Comparison of ENCODE assay signal across 13 cellular contexts in the genomic region with DNA sequence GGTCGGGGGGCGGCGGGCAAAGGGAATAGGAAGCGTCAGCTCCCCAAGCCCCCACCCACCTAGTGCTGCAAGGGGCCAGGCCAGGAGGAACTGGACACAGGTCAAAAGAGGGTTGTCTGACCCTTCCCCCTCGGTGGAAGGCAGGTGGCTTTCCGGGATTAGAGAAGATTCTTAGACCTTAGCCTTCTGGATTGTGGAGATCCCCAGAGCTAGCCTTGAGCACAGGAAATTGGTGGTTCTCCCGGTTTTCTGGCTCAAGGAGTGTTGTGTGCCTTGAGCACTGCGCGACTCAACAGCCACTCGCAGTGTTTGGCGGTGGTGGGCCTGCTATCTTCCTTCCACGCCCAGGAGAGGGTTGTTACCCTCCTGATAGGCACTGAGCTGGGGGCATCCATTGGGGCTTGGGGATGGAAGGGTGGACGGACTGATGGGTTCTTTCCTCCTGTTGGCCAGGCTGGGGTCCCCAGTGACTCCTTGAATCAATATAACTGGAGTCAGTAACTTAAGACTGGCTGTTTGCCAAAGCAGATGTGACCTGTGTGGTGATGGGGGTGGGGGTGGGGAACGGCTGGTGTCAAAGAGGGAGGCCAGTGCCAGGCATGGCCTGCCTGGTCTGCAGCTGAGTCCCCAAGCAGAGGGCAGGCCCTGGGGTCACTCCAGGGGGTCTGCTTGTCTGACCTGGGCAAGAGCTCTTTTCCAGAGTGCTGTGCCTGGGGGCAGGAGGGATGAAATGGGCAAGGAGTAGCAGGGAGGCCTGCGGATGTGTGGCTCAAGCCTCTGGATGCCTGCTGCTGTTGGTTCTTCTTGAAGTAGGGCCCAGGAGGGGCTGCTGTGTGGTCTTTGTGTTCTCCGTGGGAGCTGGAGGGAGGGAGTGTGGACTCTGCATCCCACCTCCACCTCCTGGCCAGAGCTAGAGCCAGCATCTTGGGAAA. TPM values are rescaled to one million over a fixed set of nuclear protein-coding genes. Genes with fewer than 3 reads are reported as not detected.
DNase-seq lines count a peak whose midpoint lies in the region; ATAC-seq lines count a peak whose summit lies in the region.
"Had no signal": no experiment of that assay in that cellular context is flagged by ENCODE, and none has a peak within 500 bp of the region (broad histone marks: within the 10 kb centered on the region; RNA-seq: fewer than 3 reads in every experiment).

No MANE protein-coding gene starts in this region.

- H3K36me3 Mint-ChIP-seq in activated CD8-positive, alpha-beta memory T cell treated with anti-CD3 and anti-CD28 coated beads, Interleukin-2, amount 10 ng/mL, durations not matched to agents 7 days and 5 days: no peaks in the 10 kb centered on the region

- H3K36me3 ChIP-seq in iPS-18a (ENCODE audit: control insufficient read depth, low read depth, low read length) (no peaks in the 10 kb centered on the region), skeletal muscle satellite cell (ENCODE audit: insufficient read depth, low read length) (no peaks in the 10 kb centered on the region)
- H3K36me3 ChIP-seq: colonic mucosa, tibial nerve had no signal

- H3K27me3 ChIP-seq in iPS-18a (ENCODE audit: control insufficient read depth, insufficient read depth, low read length) (peaks cover 42% of the 10 kb centered on the region), skeletal muscle satellite cell (ENCODE audit: control insufficient read depth, insufficient read depth, low read length) (no peaks in the 10 kb centered on the region)

- H3K9me3 ChIP-seq in iPS-18a (ENCODE audit: control insufficient read depth, low read depth, low read length): no peaks in the 10 kb centered on the region
- H3K9me3 ChIP-seq in skeletal muscle satellite cell (replicated peaks; ENCODE audit: low read length): no peaks in the 10 kb centered on the region
- H3K9me3 ChIP-seq: colonic mucosa, tibial nerve had no signal

- DNase-seq in activated CD8-positive, alpha-beta memory T cell treated with anti-CD3 and anti-CD28 coated beads, Interleukin-2, amount 50 U/mL, for 48 hours: peak; percentile 49
- DNase-seq in activated CD8-positive, alpha-beta memory T cell treated with anti-CD3 and anti-CD28 coated beads, Interleukin-2, amount 10 ng/mL, durations not matched to agents 7 days and 5 days: no peak
- DNase-seq in RPMI8226 (peak; percentile 54), GM03348 (ENCODE audit: low spot score) (no peak), NCI-H526 treated with DMSO at 0.1 percent for 48 hours (lab: John Stamatoyannopoulos, UW) (no peak)
- DNase-seq: activated CD4-positive, alpha-beta T cell treated with anti-CD3 and anti-CD28 coated beads, Interleukin-2, amount 10 ng/mL, durations not matched to agents 7 days and 5 days; NCI-H82; SW 1271 had no signal

- peak overlapping the region; percentile 66 for H3K4me2 ChIP-seq in skeletal muscle satellite cell (ENCODE audit: low read length)

- no peak for ATAC-seq in activated CD8-positive, alpha-beta memory T cell treated with anti-CD3 and anti-CD28 coated beads, Interleukin-2, amount 10 ng/mL, durations not matched to agents 7 days and 5 days
- ATAC-seq in HG03354 (IDR thresholded peaks at IDR 0.05; ENCODE audit: poor library complexity, severe bottlenecking, unreplicated experiment): no peak

- peak overlapping the region; percentile 64 for H3K4me3 ChIP-seq in iPS-18a (ENCODE audit: low read length)
- no peak overlapping the region for H3K4me3 ChIP-seq in skeletal muscle satellite cell (ENCODE audit: low read length)

- H3K4me3 Mint-ChIP-seq in activated CD8-positive, alpha-beta memory T cell treated with anti-CD3 and anti-CD28 coated beads, Interleukin-2, amount 10 ng/mL, durations not matched to agents 7 days and 5 days: no peak overlapping the region
- H3K4me3 Mint-ChIP-seq: activated CD4-positive, alpha-beta T cell treated with anti-CD3 and anti-CD28 coated beads, Interleukin-2, amount 10 ng/mL, durations not matched to agents 7 days and 5 days had no signal

- H3K4me1 Mint-ChIP-seq in activated CD8-positive, alpha-beta memory T cell treated with anti-CD3 and anti-CD28 coated beads, Interleukin-2, amount 10 ng/mL, durations not matched to agents 7 days and 5 days: peaks cover 15% of the 10 kb centered on the region

- H3K27me3 Mint-ChIP-seq in activated CD8-positive, alpha-beta memory T cell treated with anti-CD3 and anti-CD28 coated beads, Interleukin-2, amount 10 ng/mL, durations not matched to agents 7 days and 5 days: peaks cover 30% of the 10 kb centered on the region

- H3K9me3 Mint-ChIP-seq in activated CD8-positive, alpha-beta memory T cell treated with anti-CD3 and anti-CD28 coated beads, Interleukin-2, amount 10 ng/mL, durations not matched to agents 7 days and 5 days (ENCODE audit: low read depth): no peaks in the 10 kb centered on the region
- H3K9me3 Mint-ChIP-seq: activated CD4-positive, alpha-beta T cell treated with anti-CD3 and anti-CD28 coated beads, Interleukin-2, amount 10 ng/mL, durations not matched to agents 7 days and 5 days had no signal

- CTCF ChIA-PET in activated CD8-positive, alpha-beta memory T cell treated with anti-CD3 and anti-CD28 coated beads, Interleukin-2, amount 10 ng/mL, durations not matched to agents 7 days and 5 days (lab: Charles Lee): no interaction called here

- no peak overlapping the region for H3K27ac ChIP-seq in iPS-18a (ENCODE audit: low read length)
- H3K27ac ChIP-seq: colonic mucosa had no signal

- H3K9ac ChIP-seq in iPS-18a (ENCODE audit: low read length) (no peak overlapping the region), skeletal muscle satellite cell (ENCODE audit: low read depth, low read length) (no peak overlapping the region)

- H3K4me1 ChIP-seq in iPS-18a (ENCODE audit: control insufficient read depth, low read depth, low read length): peaks cover 18% of the 10 kb centered on the region
- H3K4me1 ChIP-seq in skeletal muscle satellite cell (ENCODE audit: control insufficient read depth, insufficient read depth, low read length): peaks cover 21% of the 10 kb centered on the region

- H3K27ac Mint-ChIP-seq in activated CD8-positive, alpha-beta memory T cell treated with anti-CD3 and anti-CD28 coated beads, Interleukin-2, amount 10 ng/mL, durations not matched to agents 7 days and 5 days: no peak overlapping the region
- H3K27ac Mint-ChIP-seq: activated CD4-positive, alpha-beta T cell treated with anti-CD3 and anti-CD28 coated beads, Interleukin-2, amount 10 ng/mL, durations not matched to agents 7 days and 5 days had no signal

RNA-seq across cellular contexts. Expression of a gene that starts 2.1 kb away (rescaled TPM):
- not detected for total RNA-seq in activated CD8-positive, alpha-beta memory T cell treated with anti-CD3 and anti-CD28 coated beads, Interleukin-2, amount 10 ng/mL, durations not matched to agents 7 days and 5 days
- under 0.01 TPM in 1 of 2 replicates, not detected in the other for total RNA-seq in skeletal muscle satellite cell (2012; rRNA removed)

RNA-seq across cellular contexts. Expression of a gene that starts 33.9 kb away (rescaled TPM):
- 1,000 to 10,000 TPM; 1,230 to 1,897 TPM for total RNA-seq in activated CD8-positive, alpha-beta memory T cell treated with anti-CD3 and anti-CD28 coated beads, Interleukin-2, amount 10 ng/mL, durations not matched to agents 7 days and 5 days
- 1,783 and 1,852 TPM in 2 replicates for total RNA-seq in skeletal muscle satellite cell (2012; rRNA removed)

Comparison
In these comparisons a context has a peak if more than half of its experiments do, and no peak if none do; other contexts are left out.
1. DNase-seq: peak in activated CD8-positive, alpha-beta memory T cell treated with anti-CD3 and anti-CD28 coated beads, Interleukin-2, amount 50 U/mL, for 48 hours (single experiment) and RPMI8226 (single experiment); none in activated CD8-positive, alpha-beta memory T cell treated with anti-CD3 and anti-CD28 coated beads, Interleukin-2, amount 10 ng/mL, durations not matched to agents 7 days and 5 days (single experiment), GM03348 (single experiment) and NCI-H526 treated with DMSO at 0.1 percent for 48 hours (single experiment).